In genomic region chr16:31000671-31001382, GRCh38 we compare ENCODE assay signal across 19 cellular contexts.
"Had no signal": no experiment of that assay in that cellular context is flagged by ENCODE, and none has a peak within 500 bp of the region (broad histone marks: within the 10 kb centered on the region; RNA-seq: fewer than 3 reads in every experiment).

No MANE protein-coding gene starts in this region.

- DNase-seq: caudate nucleus; colonic mucosa; effector CD8-positive, alpha-beta T cell; foreskin melanocyte; head of caudate nucleus; left colon; mammary epithelial cell; natural killer cell; ovary; spleen; stimulated activated CD4-positive, alpha-beta T cell treated with anti-CD3 and anti-CD28 coated beads, Interleukin-15, amount 100 ng/mL, for 24 hours; stimulated activated CD4-positive, alpha-beta T cell treated with anti-CD3 and anti-CD28 coated beads, Interleukin-1b, Interleukin-23, amount 100 ng/mL, for 48 hours; stimulated activated CD4-positive, alpha-beta T cell treated with anti-CD3 and anti-CD28 coated beads, Interleukin-4, amount 100 ng/mL, for 24 hours; testis; upper lobe of right lung had no signal

- H3K4me2 ChIP-seq: hepatocyte had no signal

- H3K4me3 ChIP-seq: colonic mucosa, hepatocyte, ovary, spleen, testis, tibial nerve, upper lobe of right lung had no signal

- ATAC-seq: left colon; natural killer cell; right cardiac atrium; stimulated activated memory B cell treated with anti-CD40 and anti-IgM and Interleukin-4, amounts not matched to agents 10 μg/mL and 1 μg/mL and 100 μg/mL, for 72 hours; upper lobe of right lung had no signal

- H3K4me1 ChIP-seq: colonic mucosa had no signal

- H3K27ac ChIP-seq: colonic mucosa, hepatocyte, spleen, testis, tibial nerve, upper lobe of right lung had no signal

- H3K36me3 ChIP-seq: colonic mucosa, ovary, spleen, tibial nerve, upper lobe of right lung had no signal

- H3K79me2 ChIP-seq: hepatocyte had no signal

- H3K9me3 ChIP-seq: colonic mucosa, ovary, spleen, testis, tibial nerve, upper lobe of right lung had no signal

- H3K27me3 ChIP-seq: ovary, testis, tibial nerve, upper lobe of right lung had no signal

- H2AFZ ChIP-seq: hepatocyte had no signal
